Comparison of ENCODE assay signal across 1 cellular context in genomic region chr1:246527402-246528088, GRCh38.
TF ChIP-seq lines count a peak whose summit lies in the region.

No MANE protein-coding gene starts in this region.

TF ChIP-seq in HepG2, 621 proteins besides CTCF, POLR2A, EP300 and RAD21:
- peak; percentile 15; the same call in 1 of the 2 replicates for TF ChIP-seq ZNF225 (CRISPR knock-in tag; IDR thresholded peaks at IDR 0.05)
- TF ChIP-seq, protein P1, sequence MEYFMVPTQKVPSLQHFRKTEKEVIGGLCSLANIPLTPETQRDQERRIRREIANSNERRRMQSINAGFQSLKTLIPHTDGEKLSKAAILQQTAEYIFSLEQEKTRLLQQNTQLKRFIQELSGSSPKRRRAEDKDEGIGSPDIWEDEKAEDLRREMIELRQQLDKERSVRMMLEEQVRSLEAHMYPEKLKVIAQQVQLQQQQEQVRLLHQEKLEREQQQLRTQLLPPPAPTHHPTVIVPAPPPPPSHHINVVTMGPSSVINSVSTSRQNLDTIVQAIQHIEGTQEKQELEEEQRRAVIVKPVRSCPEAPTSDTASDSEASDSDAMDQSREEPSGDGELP (IDR thresholded peaks at IDR 0.05; ENCODE audit: borderline replicate concordance, low read depth) = peak; percentile 17; the same call in 1 of the 2 replicates
- peak; percentile 35; the same call in 1 of the 2 replicates for TF ChIP-seq ELF3 (CRISPR knock-in tag; IDR thresholded peaks at IDR 0.05)
- TF ChIP-seq, protein P2, sequence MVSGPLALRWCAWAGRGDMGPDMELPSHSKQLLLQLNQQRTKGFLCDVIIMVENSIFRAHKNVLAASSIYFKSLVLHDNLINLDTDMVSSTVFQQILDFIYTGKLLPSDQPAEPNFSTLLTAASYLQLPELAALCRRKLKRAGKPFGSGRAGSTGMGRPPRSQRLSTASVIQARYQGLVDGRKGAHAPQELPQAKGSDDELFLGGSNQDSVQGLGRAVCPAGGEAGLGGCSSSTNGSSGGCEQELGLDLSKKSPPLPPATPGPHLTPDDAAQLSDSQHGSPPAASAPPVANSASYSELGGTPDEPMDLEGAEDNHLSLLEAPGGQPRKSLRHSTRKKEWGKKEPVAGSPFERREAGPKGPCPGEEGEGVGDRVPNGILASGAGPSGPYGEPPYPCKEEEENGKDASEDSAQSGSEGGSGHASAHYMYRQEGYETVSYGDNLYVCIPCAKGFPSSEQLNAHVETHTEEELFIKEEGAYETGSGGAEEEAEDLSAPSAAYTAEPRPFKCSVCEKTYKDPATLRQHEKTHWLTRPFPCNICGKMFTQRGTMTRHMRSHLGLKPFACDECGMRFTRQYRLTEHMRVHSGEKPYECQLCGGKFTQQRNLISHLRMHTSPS (CRISPR knock-in tag; IDR thresholded peaks at IDR 0.05; ENCODE audit: low read depth) = peak; percentile 19; the same call in 1 of the 2 replicates
- peak; percentile 33; the same call in 1 of the 2 replicates for TF ChIP-seq ZFX (CRISPR knock-in tag; IDR thresholded peaks at IDR 0.05; ENCODE audit: low read depth)
- TF ChIP-seq SRSF1 (optimal IDR thresholded peaks at IDR 0.05; ENCODE audit: low read depth, low read length) = no peak
- 0 out of 2 replicates have a peak, but pooled peaks have one; percentile 32 for TF ChIP-seq DZIP1 (CRISPR knock-in tag; IDR thresholded peaks at IDR 0.05)
- TF ChIP-seq, protein P3, sequence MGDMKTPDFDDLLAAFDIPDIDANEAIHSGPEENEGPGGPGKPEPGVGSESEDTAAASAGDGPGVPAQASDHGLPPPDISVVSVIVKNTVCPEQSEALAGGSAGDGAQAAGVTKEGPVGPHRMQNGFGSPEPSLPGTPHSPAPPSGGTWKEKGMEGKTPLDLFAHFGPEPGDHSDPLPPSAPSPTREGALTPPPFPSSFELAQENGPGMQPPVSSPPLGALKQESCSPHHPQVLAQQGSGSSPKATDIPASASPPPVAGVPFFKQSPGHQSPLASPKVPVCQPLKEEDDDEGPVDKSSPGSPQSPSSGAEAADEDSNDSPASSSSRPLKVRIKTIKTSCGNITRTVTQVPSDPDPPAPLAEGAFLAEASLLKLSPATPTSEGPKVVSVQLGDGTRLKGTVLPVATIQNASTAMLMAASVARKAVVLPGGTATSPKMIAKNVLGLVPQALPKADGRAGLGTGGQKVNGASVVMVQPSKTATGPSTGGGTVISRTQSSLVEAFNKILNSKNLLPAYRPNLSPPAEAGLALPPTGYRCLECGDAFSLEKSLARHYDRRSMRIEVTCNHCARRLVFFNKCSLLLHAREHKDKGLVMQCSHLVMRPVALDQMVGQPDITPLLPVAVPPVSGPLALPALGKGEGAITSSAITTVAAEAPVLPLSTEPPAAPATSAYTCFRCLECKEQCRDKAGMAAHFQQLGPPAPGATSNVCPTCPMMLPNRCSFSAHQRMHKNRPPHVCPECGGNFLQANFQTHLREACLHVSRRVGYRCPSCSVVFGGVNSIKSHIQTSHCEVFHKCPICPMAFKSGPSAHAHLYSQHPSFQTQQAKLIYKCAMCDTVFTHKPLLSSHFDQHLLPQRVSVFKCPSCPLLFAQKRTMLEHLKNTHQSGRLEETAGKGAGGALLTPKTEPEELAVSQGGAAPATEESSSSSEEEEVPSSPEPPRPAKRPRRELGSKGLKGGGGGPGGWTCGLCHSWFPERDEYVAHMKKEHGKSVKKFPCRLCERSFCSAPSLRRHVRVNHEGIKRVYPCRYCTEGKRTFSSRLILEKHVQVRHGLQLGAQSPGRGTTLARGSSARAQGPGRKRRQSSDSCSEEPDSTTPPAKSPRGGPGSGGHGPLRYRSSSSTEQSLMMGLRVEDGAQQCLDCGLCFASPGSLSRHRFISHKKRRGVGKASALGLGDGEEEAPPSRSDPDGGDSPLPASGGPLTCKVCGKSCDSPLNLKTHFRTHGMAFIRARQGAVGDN (CRISPR knock-in tag; IDR thresholded peaks at IDR 0.05) = peak; percentile 52
- no peak for TF ChIP-seq MXD4 (CRISPR knock-in tag; IDR thresholded peaks at IDR 0.05)
- TF ChIP-seq BHLHE40 (IDR thresholded peaks at IDR 0.05; ENCODE audit: low read length) = 0 out of 2 replicates have a peak, but pooled peaks have one; percentile 10
